ENCODE assay signal across 1 cellular context in genomic region chr12:96401061-96401871, GRCh38.
TF ChIP-seq lines count a peak whose summit lies in the region.

No MANE protein-coding gene starts in this region.

TF ChIP-seq in HEK293, 187 proteins besides CTCF, POLR2A, EP300 and RAD21 (continued from another document):
- TF ChIP-seq ZNF18 (tag by site-specific recombination; IDR thresholded peaks at IDR 0.05) = no peak
- no peak for TF ChIP-seq YY1 (tag by site-specific recombination; IDR thresholded peaks at IDR 0.05)
- TF ChIP-seq ZFP41 (tag by site-specific recombination; IDR thresholded peaks at IDR 0.05; ENCODE audit: borderline replicate concordance) = no peak
- no peak for TF ChIP-seq ZNF16 (tag by site-specific recombination; IDR thresholded peaks at IDR 0.05; ENCODE audit: low read depth)
- TF ChIP-seq ZNF311 (tag by site-specific recombination; IDR thresholded peaks at IDR 0.05; ENCODE audit: borderline replicate concordance) = no peak
- no peak for TF ChIP-seq ZNF292 (tag by site-specific recombination; IDR thresholded peaks at IDR 0.05; ENCODE audit: borderline replicate concordance, low read depth)
- TF ChIP-seq ZNF473 (tag by site-specific recombination; IDR thresholded peaks at IDR 0.05) = no peak
- no peak for TF ChIP-seq ZNF223 (tag by site-specific recombination; IDR thresholded peaks at IDR 0.05)
- TF ChIP-seq, protein P1, sequence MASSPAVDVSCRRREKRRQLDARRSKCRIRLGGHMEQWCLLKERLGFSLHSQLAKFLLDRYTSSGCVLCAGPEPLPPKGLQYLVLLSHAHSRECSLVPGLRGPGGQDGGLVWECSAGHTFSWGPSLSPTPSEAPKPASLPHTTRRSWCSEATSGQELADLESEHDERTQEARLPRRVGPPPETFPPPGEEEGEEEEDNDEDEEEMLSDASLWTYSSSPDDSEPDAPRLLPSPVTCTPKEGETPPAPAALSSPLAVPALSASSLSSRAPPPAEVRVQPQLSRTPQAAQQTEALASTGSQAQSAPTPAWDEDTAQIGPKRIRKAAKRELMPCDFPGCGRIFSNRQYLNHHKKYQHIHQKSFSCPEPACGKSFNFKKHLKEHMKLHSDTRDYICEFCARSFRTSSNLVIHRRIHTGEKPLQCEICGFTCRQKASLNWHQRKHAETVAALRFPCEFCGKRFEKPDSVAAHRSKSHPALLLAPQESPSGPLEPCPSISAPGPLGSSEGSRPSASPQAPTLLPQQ (tag by site-specific recombination; IDR thresholded peaks at IDR 0.05) = peak; percentile 58; the same call in 1 of the 2 replicates
- peak; percentile 92 for TF ChIP-seq TCF7L2 (IDR thresholded peaks at IDR 0.05; ENCODE audit: borderline replicate concordance, low read depth, low read length)
- TF ChIP-seq ZNF404 (tag by site-specific recombination; IDR thresholded peaks at IDR 0.05) = no peak
- no peak for TF ChIP-seq ZNF571 (tag by site-specific recombination; IDR thresholded peaks at IDR 0.05)
- no peak for TF ChIP-seq RBAK (tag by site-specific recombination; IDR thresholded peaks at IDR 0.05)
- TF ChIP-seq ZNF518A (tag by site-specific recombination; conservative IDR thresholded peaks at IDR 0.05; ENCODE audit: low read depth) = peak; percentile 68
- peak; percentile 45 for TF ChIP-seq ZEB2 (tag by site-specific recombination; IDR thresholded peaks at IDR 0.05)
- no peak for TF ChIP-seq ZNF837 (tag by site-specific recombination; IDR thresholded peaks at IDR 0.05)
- TF ChIP-seq AEBP2 (tag by site-specific recombination; IDR thresholded peaks at IDR 0.05; ENCODE audit: borderline replicate concordance) = no peak
- TF ChIP-seq ZNF23 (tag by site-specific recombination; IDR thresholded peaks at IDR 0.05; ENCODE audit: borderline replicate concordance) = no peak
- TF ChIP-seq ZNF140 (tag by site-specific recombination; IDR thresholded peaks at IDR 0.05) = no peak
- peak; percentile 67 for TF ChIP-seq PRDM1 (tag by site-specific recombination; IDR thresholded peaks at IDR 0.05)
- peak; percentile 72 for TF ChIP-seq SP7 (tag by site-specific recombination; IDR thresholded peaks at IDR 0.05)
- TF ChIP-seq ZNF133 (tag by site-specific recombination; IDR thresholded peaks at IDR 0.05) = no peak
- no peak for TF ChIP-seq ZNF521 (tag by site-specific recombination; IDR thresholded peaks at IDR 0.05)
- no peak for TF ChIP-seq ZNF670 (tag by site-specific recombination; IDR thresholded peaks at IDR 0.05; ENCODE audit: low read depth)
- TF ChIP-seq ZNF514 (tag by site-specific recombination; IDR thresholded peaks at IDR 0.05) = no peak
- no peak for TF ChIP-seq ZNF112 (tag by site-specific recombination; IDR thresholded peaks at IDR 0.05)
- TF ChIP-seq KLF9 (tag by site-specific recombination; IDR thresholded peaks at IDR 0.05; ENCODE audit: low read depth) = no peak
- no peak for TF ChIP-seq ZNF426 (tag by site-specific recombination; IDR thresholded peaks at IDR 0.05)
- TF ChIP-seq HOXA7 (CRISPR knock-in tag; IDR thresholded peaks at IDR 0.05; ENCODE audit: borderline replicate concordance) = no peak
- TF ChIP-seq, protein P2, sequence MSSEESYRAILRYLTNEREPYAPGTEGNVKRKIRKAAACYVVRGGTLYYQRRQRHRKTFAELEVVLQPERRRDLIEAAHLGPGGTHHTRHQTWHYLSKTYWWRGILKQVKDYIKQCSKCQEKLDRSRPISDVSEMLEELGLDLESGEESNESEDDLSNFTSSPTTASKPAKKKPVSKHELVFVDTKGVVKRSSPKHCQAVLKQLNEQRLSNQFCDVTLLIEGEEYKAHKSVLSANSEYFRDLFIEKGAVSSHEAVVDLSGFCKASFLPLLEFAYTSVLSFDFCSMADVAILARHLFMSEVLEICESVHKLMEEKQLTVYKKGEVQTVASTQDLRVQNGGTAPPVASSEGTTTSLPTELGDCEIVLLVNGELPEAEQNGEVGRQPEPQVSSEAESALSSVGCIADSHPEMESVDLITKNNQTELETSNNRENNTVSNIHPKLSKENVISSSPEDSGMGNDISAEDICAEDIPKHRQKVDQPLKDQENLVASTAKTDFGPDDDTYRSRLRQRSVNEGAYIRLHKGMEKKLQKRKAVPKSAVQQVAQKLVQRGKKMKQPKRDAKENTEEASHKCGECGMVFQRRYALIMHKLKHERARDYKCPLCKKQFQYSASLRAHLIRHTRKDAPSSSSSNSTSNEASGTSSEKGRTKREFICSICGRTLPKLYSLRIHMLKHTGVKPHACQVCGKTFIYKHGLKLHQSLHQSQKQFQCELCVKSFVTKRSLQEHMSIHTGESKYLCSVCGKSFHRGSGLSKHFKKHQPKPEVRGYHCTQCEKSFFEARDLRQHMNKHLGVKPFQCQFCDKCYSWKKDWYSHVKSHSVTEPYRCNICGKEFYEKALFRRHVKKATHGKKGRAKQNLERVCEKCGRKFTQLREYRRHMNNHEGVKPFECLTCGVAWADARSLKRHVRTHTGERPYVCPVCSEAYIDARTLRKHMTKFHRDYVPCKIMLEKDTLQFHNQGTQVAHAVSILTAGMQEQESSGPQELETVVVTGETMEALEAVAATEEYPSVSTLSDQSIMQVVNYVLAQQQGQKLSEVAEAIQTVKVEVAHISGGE (tag by site-specific recombination; conservative IDR thresholded peaks at IDR 0.05; ENCODE audit: low read depth) = peak; percentile 62
- TF ChIP-seq ZNF391 (tag by site-specific recombination; IDR thresholded peaks at IDR 0.05; ENCODE audit: borderline replicate concordance, low read depth) = no peak
- no peak for TF ChIP-seq ZSCAN5A (tag by site-specific recombination; IDR thresholded peaks at IDR 0.05)
- TF ChIP-seq SALL2 (tag by site-specific recombination; IDR thresholded peaks at IDR 0.05; ENCODE audit: borderline replicate concordance) = no peak
- TF ChIP-seq ZNF302 (tag by site-specific recombination; IDR thresholded peaks at IDR 0.05; ENCODE audit: low read depth) = no peak
- peak; percentile 5; the same call in 1 of the 2 replicates for TF ChIP-seq SP3 (tag by site-specific recombination; IDR thresholded peaks at IDR 0.05)
- TF ChIP-seq ZNF768 (tag by site-specific recombination; IDR thresholded peaks at IDR 0.05) = no peak
